ENCODE assay signal across 12 cellular contexts in the genomic region with DNA sequence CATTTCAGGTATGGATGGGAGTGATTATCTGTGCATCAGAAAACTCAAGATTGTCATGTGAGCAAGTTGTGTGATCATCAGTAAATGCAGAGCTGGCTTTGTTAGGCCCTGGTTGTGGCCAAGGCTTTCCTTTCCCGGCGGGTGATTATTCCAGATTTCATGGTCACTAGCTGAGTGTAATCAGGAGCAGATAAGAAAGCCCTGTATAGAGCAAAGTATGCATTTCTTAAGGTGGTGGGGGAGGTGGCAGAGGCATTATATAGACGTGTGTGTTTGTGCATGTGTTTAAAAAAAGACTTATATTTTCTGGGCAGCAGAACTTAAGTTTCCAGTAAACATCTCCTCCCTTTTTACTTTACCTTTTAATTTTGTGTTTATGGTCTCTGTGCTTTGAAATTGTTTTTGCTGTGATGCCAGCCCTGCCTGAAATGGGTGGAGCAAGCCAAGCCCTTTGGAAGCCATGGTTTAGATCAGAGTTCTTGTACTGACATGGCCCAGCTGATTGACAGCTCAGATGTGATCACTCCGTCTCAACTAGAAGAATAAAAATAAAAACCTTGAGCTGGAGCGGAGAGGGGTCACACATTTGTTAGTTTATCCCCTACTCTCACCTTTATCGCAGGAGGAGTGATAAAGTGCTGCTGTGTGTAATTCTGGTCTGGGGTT. TPM values are rescaled to one million over a fixed set of nuclear protein-coding genes. Genes with fewer than 3 reads are reported as not detected.
DNase-seq lines count a peak whose midpoint lies in the region; ATAC-seq and TF ChIP-seq lines count a peak whose summit lies in the region.
"Had no signal": no experiment of that assay in that cellular context is flagged by ENCODE, and none has a peak within 500 bp of the region (broad histone marks: within the 10 kb centered on the region; RNA-seq: fewer than 3 reads in every experiment).

No MANE protein-coding gene starts in this region.

- peak overlapping the region; percentile 43 for H3K18ac ChIP-seq in mesendoderm (ENCODE audit: low read length)

- H3K23ac ChIP-seq in mesendoderm (ENCODE audit: low read length), result no peak overlapping the region

- no peak overlapping the region for H2BK15ac ChIP-seq in mesendoderm (replicated peaks; ENCODE audit: low read depth)

- TF ChIP-seq CTCF in WTC11 (IDR thresholded peaks at IDR 0.05), result no peak
- no peak for TF ChIP-seq CTCF in transverse colon (IDR thresholded peaks at IDR 0.05)

- H3K4me3 Mint-ChIP-seq in activated T-cell treated with anti-CD3 and anti-CD28 coated beads, Interleukin-2, amount 50 U/mL, for 72 hours, result peak overlapping the region; percentile 37 to 76
- no peak overlapping the region for H3K4me3 Mint-ChIP-seq in WTC11

- TF ChIP-seq POLR2A in transverse colon (IDR thresholded peaks at IDR 0.05), result no peak
- TF ChIP-seq POLR2A in GM18505 (IDR thresholded peaks at IDR 0.05; ENCODE audit: borderline replicate concordance, extremely low read depth, insufficient read depth, insufficient read length), result no peak

- H3K27me3 ChIP-seq in mesendoderm (ENCODE audit: insufficient read depth, low read length, poor library complexity) (no peaks in the 10 kb centered on the region), transverse colon (no peaks in the 10 kb centered on the region)
- H3K27me3 ChIP-seq: SJSA1 had no signal

- H2BK120ac ChIP-seq in mesendoderm (ENCODE audit: low read depth, low read length), result peak overlapping the region; percentile 7

- peaks cover 13% of the 10 kb centered on the region for H3K79me2 ChIP-seq in mesendoderm (ENCODE audit: control insufficient read depth, insufficient read depth, low read length)

- H4K5ac ChIP-seq in mesendoderm (ENCODE audit: low read length), result no peak overlapping the region

- H3K4me3 ChIP-seq in mesendoderm (ENCODE audit: low read length), result no peak overlapping the region
- no peak overlapping the region for H3K4me3 ChIP-seq in transverse colon
- H3K4me3 ChIP-seq: SJSA1 had no signal

- H2BK5ac ChIP-seq in mesendoderm (ENCODE audit: low read length), result peak overlapping the region; percentile 55

- no peaks in the 10 kb centered on the region for H3K36me3 ChIP-seq in mesendoderm (ENCODE audit: control insufficient read depth, insufficient read depth, low read length)
- H3K36me3 ChIP-seq in transverse colon, result no peaks in the 10 kb centered on the region

- TF ChIP-seq EP300 in transverse colon (IDR thresholded peaks at IDR 0.05; ENCODE audit: low read depth), result no peak

- H3K27ac Mint-ChIP-seq in activated T-cell treated with anti-CD3 and anti-CD28 coated beads, Interleukin-2, amount 50 U/mL, for 72 hours, result no peak overlapping the region
- peak overlapping the region; percentile 80 for H3K27ac Mint-ChIP-seq in WTC11

- peaks cover 14% of the 10 kb centered on the region for H3K79me1 ChIP-seq in mesendoderm (ENCODE audit: low read length)

- H3K4me1 ChIP-seq in mesendoderm (ENCODE audit: control insufficient read depth, low read depth, low read length), result peaks cover 53% of the 10 kb centered on the region
- peaks cover 59 to 94% (median 73%) of the 10 kb centered on the region in 4 donors for H3K4me1 ChIP-seq in transverse colon

- H4K8ac ChIP-seq in mesendoderm (ENCODE audit: low read depth, low read length), result no peak overlapping the region

- peaks cover 100% of the 10 kb centered on the region for H3K4me1 Mint-ChIP-seq in activated T-cell treated with anti-CD3 and anti-CD28 coated beads, Interleukin-2, amount 50 U/mL, for 72 hours (ENCODE audit: low read depth)
- H3K4me1 Mint-ChIP-seq in WTC11, result peaks cover 88% of the 10 kb centered on the region

- in situ Hi-C loops in transverse colon (cut with MboI; ENCODE audit: low pct_ligation_motif_present in 1 of 4, low pct_unique_long_range_greater_than_20kb in 1 of 4, low sequenced_read_pairs in 3 of 4), result no loop called here

- ATAC-seq in activated T-cell treated with anti-CD3 and anti-CD28 coated beads, Interleukin-2, amount 50 U/mL, for 72 hours (replicated peaks in 1 of 2), result no peak
- ATAC-seq in WTC11 (no peak), GM18505 (IDR thresholded peaks at IDR 0.05; ENCODE audit: unreplicated experiment) (no peak), GM18873 (IDR thresholded peaks at IDR 0.05; ENCODE audit: low FRiP score, unreplicated experiment) (no peak)
- ATAC-seq: naive thymus-derived CD8-positive, alpha-beta T cell had no signal

- H3K56ac ChIP-seq in mesendoderm (ENCODE audit: low read length), result peak overlapping the region; percentile 62

- no peaks in the 10 kb centered on the region for H3K27me3 Mint-ChIP-seq in activated T-cell treated with anti-CD3 and anti-CD28 coated beads, Interleukin-2, amount 50 U/mL, for 72 hours (ENCODE audit: low read depth)
- no peaks in the 10 kb centered on the region for H3K27me3 Mint-ChIP-seq in WTC11 (ENCODE audit: low read depth)

- peaks cover 2 to 8% of the 10 kb centered on the region in 2 donors for H3K36me3 Mint-ChIP-seq in activated T-cell treated with anti-CD3 and anti-CD28 coated beads, Interleukin-2, amount 50 U/mL, for 72 hours (ENCODE audit: insufficient read depth in 2 of 2)
- 0 out of 2 replicates have a peak, but pooled peaks cover 4% of the 10 kb centered on the region for H3K36me3 Mint-ChIP-seq in WTC11

- POLR2A ChIA-PET in WTC11 (lab: Charles Lee), result no interaction called here

- H3K9me3 Mint-ChIP-seq in activated T-cell treated with anti-CD3 and anti-CD28 coated beads, Interleukin-2, amount 50 U/mL, for 72 hours, result no peaks in the 10 kb centered on the region
- no peaks in the 10 kb centered on the region for H3K9me3 Mint-ChIP-seq in WTC11
- H3K9me3 Mint-ChIP-seq: naive thymus-derived CD8-positive, alpha-beta T cell had no signal

- no peak overlapping the region for H3K27ac ChIP-seq in mesendoderm (ENCODE audit: low read depth, low read length)
- H3K27ac ChIP-seq in transverse colon, result peak overlapping the region; percentile 43 to 62 (median 56)
- H3K27ac ChIP-seq: SJSA1 had no signal

- no peak overlapping the region for H2AK5ac ChIP-seq in mesendoderm (ENCODE audit: low read length)

- no peak for DNase-seq in activated T-cell treated with anti-CD3 and anti-CD28 coated beads, Interleukin-2, amount 50 U/mL, for 72 hours
- DNase-seq in activated T-cell treated with anti-CD3 and anti-CD28 coated beads for 4 hours (no peak), WTC11 (ENCODE audit: low spot score) (no peak), mesendoderm (peak; percentile 80), transverse colon (no peak), NCI-H1092 (lab: John Stamatoyannopoulos, UW) (no peak)
- DNase-seq: amniotic stem cell; naive thymus-derived CD8-positive, alpha-beta T cell; NCI-H345 had no signal

- no peak overlapping the region for H3K9ac ChIP-seq in mesendoderm (ENCODE audit: low read length)

- CTCF ChIA-PET in WTC11 (lab: Charles Lee), result interaction anchor here (1.2 kb wide), 1 partner anchor 141 kb away, joined by 5 read pairs; no protein-coding TSS in a partner anchor

- H3K9me3 ChIP-seq in transverse colon, result no peaks in the 10 kb centered on the region
- H3K9me3 ChIP-seq: SJSA1 had no signal

- no peak overlapping the region for H3K4ac ChIP-seq in mesendoderm (ENCODE audit: low read depth, low read length)

- no peak overlapping the region for H3K4me2 ChIP-seq in mesendoderm (ENCODE audit: low read length)

- intact Hi-C loops in transverse colon (cut with DNase I; ENCODE audit: low total_unique reads), result no loop called here

- WGBS in mesendoderm (ENCODE audit: extremely low coverage, insufficient coverage, low lambda C conversion rate), result no CpG with 5 or more reads among the region's 6 CpGs
- WGBS in transverse colon (ENCODE audit: low coverage in 1 of 2), 2 donors, result 56 to 67% methylated on average over 3 to 6 of the region's 6 CpGs

TF ChIP-seq in WTC11, 78 proteins besides CTCF, POLR2A, EP300 and RAD21:
- TF ChIP-seq ZNF232 (CRISPR knock-in tag; IDR thresholded peaks at IDR 0.05) (no peak), ZNF671 (CRISPR knock-in tag; IDR thresholded peaks at IDR 0.05) (no peak)
- TF ChIP-seq, protein P1, sequence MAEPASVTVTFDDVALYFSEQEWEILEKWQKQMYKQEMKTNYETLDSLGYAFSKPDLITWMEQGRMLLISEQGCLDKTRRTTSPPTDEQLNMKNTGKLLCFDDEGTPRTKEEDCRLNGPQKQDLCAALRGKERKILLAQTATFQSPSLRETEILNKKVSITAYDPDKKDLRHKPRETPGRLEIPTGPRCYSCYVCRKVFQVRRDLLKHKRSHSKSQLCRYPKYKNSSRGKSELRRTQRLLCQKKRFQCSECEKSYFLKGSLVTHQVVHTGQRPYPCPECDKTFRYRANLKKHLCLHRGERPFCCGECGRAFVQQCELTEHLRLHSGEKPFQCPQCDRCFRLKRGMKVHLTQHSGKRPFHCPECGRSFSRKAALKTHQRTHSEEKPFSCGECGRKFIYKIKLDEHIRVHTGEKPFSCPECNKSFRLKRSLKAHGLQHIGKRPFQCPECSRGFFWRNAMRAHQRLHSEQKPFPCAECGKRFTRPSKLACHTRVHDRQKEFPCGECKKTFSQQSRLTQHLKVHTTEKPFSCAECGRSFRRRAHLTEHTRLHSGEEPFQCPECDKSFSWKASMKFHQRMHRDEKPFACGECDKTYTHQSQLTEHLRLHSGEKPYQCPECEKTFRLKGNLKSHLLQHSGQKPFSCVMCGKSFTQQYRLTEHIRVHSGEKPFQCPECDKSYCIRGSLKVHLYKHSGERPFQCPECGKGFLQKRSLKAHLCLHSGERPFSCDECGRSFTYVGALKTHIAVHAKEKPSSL (CRISPR knock-in tag; conservative IDR thresholded peaks at IDR 0.05), result no peak
- TF ChIP-seq, protein P2, sequence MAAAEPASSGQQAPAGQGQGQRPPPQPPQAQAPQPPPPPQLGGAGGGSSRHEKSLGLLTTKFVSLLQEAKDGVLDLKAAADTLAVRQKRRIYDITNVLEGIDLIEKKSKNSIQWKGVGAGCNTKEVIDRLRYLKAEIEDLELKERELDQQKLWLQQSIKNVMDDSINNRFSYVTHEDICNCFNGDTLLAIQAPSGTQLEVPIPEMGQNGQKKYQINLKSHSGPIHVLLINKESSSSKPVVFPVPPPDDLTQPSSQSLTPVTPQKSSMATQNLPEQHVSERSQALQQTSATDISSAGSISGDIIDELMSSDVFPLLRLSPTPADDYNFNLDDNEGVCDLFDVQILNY (CRISPR knock-in tag; IDR thresholded peaks at IDR 0.05), result no peak
- TF ChIP-seq, protein P3, sequence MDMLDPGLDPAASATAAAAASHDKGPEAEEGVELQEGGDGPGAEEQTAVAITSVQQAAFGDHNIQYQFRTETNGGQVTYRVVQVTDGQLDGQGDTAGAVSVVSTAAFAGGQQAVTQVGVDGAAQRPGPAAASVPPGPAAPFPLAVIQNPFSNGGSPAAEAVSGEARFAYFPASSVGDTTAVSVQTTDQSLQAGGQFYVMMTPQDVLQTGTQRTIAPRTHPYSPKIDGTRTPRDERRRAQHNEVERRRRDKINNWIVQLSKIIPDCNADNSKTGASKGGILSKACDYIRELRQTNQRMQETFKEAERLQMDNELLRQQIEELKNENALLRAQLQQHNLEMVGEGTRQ (CRISPR knock-in tag; IDR thresholded peaks at IDR 0.05), result no peak
TF ChIP-seq in WTC11: peak in this region for 0.

RNA-seq across cellular contexts. Expression of gene SMAD3, which starts 22.2 kb away (rescaled TPM):
- 10 to 100 TPM; 47.4 to 68.9 TPM for total RNA-seq in activated T-cell treated with anti-CD3 and anti-CD28 coated beads, Interleukin-2, amount 50 U/mL, for 72 hours
- total RNA-seq in WTC11 (2021) (20.2 to 34.6 TPM (median 25.0 TPM) in 3 replicates), transverse colon (10 to 100 TPM; 30.9 to 65.1 (median 57.0) TPM)
- 17.4 TPM for polyA plus RNA-seq in mesendoderm (2013, experiment 1 of 2)
- 16.4 TPM for polyA plus RNA-seq in mesendoderm (2013, experiment 2 of 2)
